Comparison of ENCODE assay signal across 17 cellular contexts in the genomic region with DNA sequence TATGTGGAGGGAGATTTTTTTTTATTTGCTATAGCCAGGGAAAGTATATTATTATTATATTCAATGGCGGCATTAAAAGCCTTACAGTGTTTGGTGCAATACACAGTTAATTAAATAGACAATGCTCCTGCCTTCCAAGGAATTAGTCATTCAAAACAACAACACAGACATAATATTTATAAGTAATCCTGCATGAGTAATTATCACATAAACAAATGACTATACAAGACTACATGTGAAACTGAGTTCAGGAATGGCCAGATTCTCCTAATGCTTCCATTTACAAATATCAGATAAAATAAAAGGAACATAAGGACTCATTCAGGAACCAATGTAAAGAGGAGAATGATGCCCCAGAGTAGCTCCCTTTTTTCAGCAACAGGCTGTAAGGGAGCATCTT. TPM values are rescaled to one million over a fixed set of nuclear protein-coding genes. Genes with fewer than 3 reads are reported as not detected.
A peak's percentile ranks its signal among the peaks of the same experiment; 100 is the strongest.
DNase-seq lines count a peak whose midpoint lies in the region; ATAC-seq and TF ChIP-seq lines count a peak whose summit lies in the region.
"Had no signal": no experiment of that assay in that cellular context is flagged by ENCODE, and none has a peak within 500 bp of the region (broad histone marks: within the 10 kb centered on the region; RNA-seq: fewer than 3 reads in every experiment).

No MANE protein-coding gene starts in this region.

- TF ChIP-seq POLR2A in IMR-90 (IDR thresholded peaks at IDR 0.05; ENCODE audit: low read depth, low read length) = no peak

- H2AK5ac ChIP-seq in IMR-90 (ENCODE audit: low read depth, low read length) (no peak overlapping the region), mesenchymal stem cell (ENCODE audit: low read length, severe bottlenecking) (no peak overlapping the region)

- in situ Hi-C loops in IMR-90 (cut with MboI; ENCODE audit: low sequenced_read_pairs) = no loop called here

- H3K27me3 Mint-ChIP-seq in CD4-positive, alpha-beta T cell = no peaks in the 10 kb centered on the region

- TF ChIP-seq RAD21 in IMR-90 (IDR thresholded peaks at IDR 0.05; ENCODE audit: low read length) = no peak

- no peak overlapping the region for H3K27ac ChIP-seq in IMR-90 (ENCODE audit: insufficient read depth, low read length)
- H3K27ac ChIP-seq in mesenchymal stem cell (ENCODE audit: low read length, poor library complexity, severe bottlenecking) = no peak overlapping the region
- H3K27ac ChIP-seq in CD4-positive, alpha-beta T cell (ENCODE audit: low read depth, low read length) = no peak overlapping the region
- H3K27ac ChIP-seq: C4-2B had no signal

- no peak overlapping the region for H3K4ac ChIP-seq in IMR-90 (ENCODE audit: low read depth, low read length)
- H3K4ac ChIP-seq in mesenchymal stem cell (ENCODE audit: low read depth in 1 of 2, low read length in 2 of 2) = no peak overlapping the region

- TF ChIP-seq CTCF in IMR-90 (conservative IDR thresholded peaks at IDR 0.05; ENCODE audit: low read depth, low read length) = no peak
- no peak for TF ChIP-seq CTCF in epithelial cell of esophagus (IDR thresholded peaks at IDR 0.05; ENCODE audit: insufficient read depth, low read depth, low read length, missing control alignments)
- TF ChIP-seq CTCF in CD4-positive, alpha-beta T cell (IDR thresholded peaks at IDR 0.05) = no peak

- no peak overlapping the region for H2AK9ac ChIP-seq in IMR-90 (replicated peaks; ENCODE audit: low read depth, low read length, poor library complexity)

- CTCF ChIA-PET in IMR-90 (lab: Yijun Ruan, JAX) = no interaction called here
- CTCF ChIA-PET in CD4-positive, alpha-beta T cell (lab: Charles Lee) = no interaction called here

- peak overlapping the region; percentile 75; the same call in 1 of the 2 replicates for H3K4me2 ChIP-seq in IMR-90 (ENCODE audit: low read depth, low read length)
- H3K4me2 ChIP-seq in mesenchymal stem cell (ENCODE audit: low read length, poor library complexity, severe bottlenecking) = no peak overlapping the region

- H3K36me3 ChIP-seq in IMR-90 (ENCODE audit: control insufficient read depth, insufficient read depth, low read length) (no peaks in the 10 kb centered on the region), mesenchymal stem cell (ENCODE audit: control insufficient read depth in 1 of 2, insufficient read depth in 2 of 2, low read depth in 1 of 2, low read length in 2 of 2) (no peaks in the 10 kb centered on the region)
- H3K36me3 ChIP-seq: BE2C had no signal

- H4K91ac ChIP-seq in IMR-90 (ENCODE audit: insufficient read depth, low read depth, low read length) = no peak overlapping the region
- H4K91ac ChIP-seq in mesenchymal stem cell (ENCODE audit: low read length) = no peak overlapping the region

- H4K8ac ChIP-seq in IMR-90 (ENCODE audit: low read depth in 2 of 2, low read length in 2 of 2) (no peak overlapping the region), mesenchymal stem cell (ENCODE audit: low read length) (no peak overlapping the region)

- H3K4me1 ChIP-seq in IMR-90 (ENCODE audit: control insufficient read depth, insufficient read depth, low read length) (peaks cover 10% of the 10 kb centered on the region), mesenchymal stem cell (ENCODE audit: control insufficient read depth, insufficient read depth, low read depth, low read length) (no peaks in the 10 kb centered on the region)
- H3K4me1 ChIP-seq: BE2C, Caco-2 had no signal

- BruUV-seq in IMR-90 (replicated peaks; lab: Mats Ljungman, UMichigan) = no TSS peak

- no peaks in the 10 kb centered on the region for H3K4me1 Mint-ChIP-seq in CD4-positive, alpha-beta T cell (ENCODE audit: low read depth)

- no peak overlapping the region for H2BK15ac ChIP-seq in IMR-90 (ENCODE audit: low read depth, low read length)
- no peak overlapping the region for H2BK15ac ChIP-seq in mesenchymal stem cell (ENCODE audit: low read depth, poor library complexity, severe bottlenecking)

- H3K23ac ChIP-seq in IMR-90 (ENCODE audit: low read depth, low read length) (no peak overlapping the region), mesenchymal stem cell (ENCODE audit: low read length in 2 of 2) (no peak overlapping the region)

- H3K9ac ChIP-seq in IMR-90 (ENCODE audit: low read depth, low read length) = no peak overlapping the region
- H3K9ac ChIP-seq in mesenchymal stem cell (ENCODE audit: low read length) = no peak overlapping the region

- H3K4me3 ChIP-seq in IMR-90 (ENCODE audit: insufficient read depth, low read depth, low read length) = no peak overlapping the region
- no peak overlapping the region for H3K4me3 ChIP-seq in epithelial cell of esophagus (ENCODE audit: low read length)
- no peak overlapping the region for H3K4me3 ChIP-seq in mesenchymal stem cell (ENCODE audit: insufficient read depth in 1 of 2, low read depth in 1 of 2, low read length in 2 of 2)
- H3K4me3 ChIP-seq: GM12878, K562 had no signal

- H3K9me1 ChIP-seq in IMR-90 (ENCODE audit: insufficient read depth, low read length) = peaks cover 9% of the 10 kb centered on the region; the same call in 1 of the 2 replicates

- no peak overlapping the region for H3K14ac ChIP-seq in IMR-90 (replicated peaks; ENCODE audit: low read depth, low read length)
- no peak overlapping the region for H3K14ac ChIP-seq in mesenchymal stem cell (ENCODE audit: low read length in 2 of 2)

- H3K56ac ChIP-seq in IMR-90 (ENCODE audit: extremely low read depth, insufficient read depth, low read length) = no peak overlapping the region

- no peak overlapping the region for H3K27ac Mint-ChIP-seq in CD4-positive, alpha-beta T cell
- H3K27ac Mint-ChIP-seq: CD8-positive, alpha-beta T cell; H9; HFFc6 had no signal

- no peaks in the 10 kb centered on the region for H3K9me3 ChIP-seq in IMR-90 (ENCODE audit: control insufficient read depth, insufficient read depth, low read length)
- no peaks in the 10 kb centered on the region for H3K9me3 ChIP-seq in mesenchymal stem cell (ENCODE audit: control insufficient read depth, low read length)
- no peaks in the 10 kb centered on the region for H3K9me3 ChIP-seq in CD4-positive, alpha-beta T cell (ENCODE audit: control insufficient read depth, low read length)
- H3K9me3 ChIP-seq: BE2C, Caco-2 had no signal

- no peak overlapping the region for H3K18ac ChIP-seq in IMR-90 (ENCODE audit: low read depth, low read length)
- H3K18ac ChIP-seq in mesenchymal stem cell (ENCODE audit: low read depth in 1 of 2, low read length in 2 of 2) = no peak overlapping the region

- H2BK5ac ChIP-seq in IMR-90 (ENCODE audit: low read depth, low read length, poor library complexity, severe bottlenecking) = peak overlapping the region; percentile 18
- H2BK5ac ChIP-seq in mesenchymal stem cell (ENCODE audit: low read depth, low read length, poor library complexity, severe bottlenecking) = no peak overlapping the region

- POLR2A ChIA-PET in IMR-90 (lab: Charles Lee; ENCODE audit: unreplicated experiment) = no interaction called here
- POLR2A ChIA-PET in CD4-positive, alpha-beta T cell (lab: Charles Lee) = no interaction called here

- ATAC-seq in IMR-90 (ENCODE audit: low read depth) = peak; percentile 54
- no peak for ATAC-seq in CD4-positive, alpha-beta T cell (ENCODE audit: poor library complexity)
- ATAC-seq: CD8-positive, alpha-beta T cell; GM12878; K562 had no signal

- no CpG with 5 or more reads among the region's 1 CpG for WGBS in IMR-90 (ENCODE audit: extremely low coverage in 2 of 2, insufficient read length in 1 of 2), 2 experiments
- WGBS in mesenchymal stem cell = no CpG with 5 or more reads among the region's 1 CpG

- no peak overlapping the region for H2BK20ac ChIP-seq in IMR-90 (ENCODE audit: low read depth, low read length)

- H2BK120ac ChIP-seq in IMR-90 (ENCODE audit: low read depth, low read length) (no peak overlapping the region; the same call in 1 of the 2 replicates), mesenchymal stem cell (ENCODE audit: low read depth, low read length) (no peak overlapping the region)

- H4K5ac ChIP-seq in IMR-90 (ENCODE audit: low read depth, low read length) = no peak overlapping the region

- DNase-seq in AG08396 (ENCODE audit: low spot score) (peak; percentile 44), IMR-90 (peak; percentile 80), epithelial cell of esophagus (ENCODE audit: low read depth) (peak; percentile 57), mesenchymal stem cell (peak; percentile 87), COR-L47 (lab: John Stamatoyannopoulos, UW) (no peak), mesenteric fat pad (ENCODE audit: low spot score) (no peak)
- DNase-seq in CD4-positive, alpha-beta T cell = no peak
- DNase-seq: 8988T; ACHN; BE2C; Caco-2; CD8-positive, alpha-beta T cell; H9; HFFc6 had no signal

- no peaks in the 10 kb centered on the region for H4K20me1 ChIP-seq in IMR-90 (ENCODE audit: insufficient read depth, low read length)

- H3K36me3 Mint-ChIP-seq in CD4-positive, alpha-beta T cell (ENCODE audit: low read depth) = no peaks in the 10 kb centered on the region
- H3K36me3 Mint-ChIP-seq: CD8-positive, alpha-beta T cell had no signal

- H3K79me1 ChIP-seq in IMR-90 (ENCODE audit: low read depth in 1 of 2, low read length in 2 of 2) (0 out of 4 replicates have a peak, but pooled peaks cover 0 to 4% of the 10 kb centered on the region in 2 experiments), mesenchymal stem cell (replicated peaks; ENCODE audit: low read length, poor library complexity, severe bottlenecking) (no peaks in the 10 kb centered on the region)

- no peaks in the 10 kb centered on the region for H3K9me3 Mint-ChIP-seq in CD4-positive, alpha-beta T cell
- H3K9me3 Mint-ChIP-seq: CD8-positive, alpha-beta T cell; H9; HFFc6 had no signal

- no peak overlapping the region for H3K4me3 Mint-ChIP-seq in CD4-positive, alpha-beta T cell
- H3K4me3 Mint-ChIP-seq: CD8-positive, alpha-beta T cell; H9; HFFc6 had no signal

- no peak overlapping the region for H2BK12ac ChIP-seq in mesenchymal stem cell (ENCODE audit: low read length in 2 of 2)

- dilution Hi-C loops in IMR-90 (cut with HindIII; ENCODE audit: low sequenced_read_pairs, unreplicated experiment) = no loop called here

- H3K27me3 ChIP-seq in IMR-90 (ENCODE audit: control insufficient read depth, insufficient read depth, low read length) (no peaks in the 10 kb centered on the region), mesenchymal stem cell (ENCODE audit: control insufficient read depth in 1 of 2, insufficient read depth in 1 of 2, low read length in 2 of 2) (no peaks in the 10 kb centered on the region)
- H3K27me3 ChIP-seq in CD4-positive, alpha-beta T cell (ENCODE audit: control insufficient read depth, insufficient read depth, low read length) = no peaks in the 10 kb centered on the region
- H3K27me3 ChIP-seq: BE2C had no signal

- H2AFZ ChIP-seq in IMR-90 (replicated peaks; ENCODE audit: low read length, poor library complexity) (no peak overlapping the region), mesenchymal stem cell (ENCODE audit: low read depth, low read length) (no peak overlapping the region)

- intact Hi-C loops in IMR-90 (cut with micrococcal nuclease) = no loop called here
- intact Hi-C loops in CD4-positive, alpha-beta T cell (cut with DNase I, micrococcal nuclease) = no loop called here

RNA-seq across cellular contexts. Expression of a gene that starts 10.7 kb away (rescaled TPM):
- total RNA-seq in IMR-90 (2012; rRNA removed) (26.1 and 39.3 TPM in 2 replicates), mesenteric fat pad (37.0 TPM)
- 5.1 and 5.4 TPM in 2 replicates for polyA plus RNA-seq in IMR-90 (2012; rRNA removed)
- 2.0 and 7.1 TPM in 2 replicates for polyA plus RNA-seq in IMR-90 (2012; cell fraction: cytosol; rRNA removed)
- 1.6 and 13.7 TPM in 2 replicates for polyA plus RNA-seq in IMR-90 (2012; cell fraction: nucleus; rRNA removed; ENCODE audit: low replicate concordance)
- 8.8 TPM for polyA plus RNA-seq in mesenchymal stem cell (2013, experiment 1 of 2)
- polyA plus RNA-seq in mesenchymal stem cell (2013, experiment 2 of 2) = 8.1 TPM
- total RNA-seq in CD4-positive, alpha-beta T cell = 10 to 100 TPM; 38.0 to 40.4 TPM

Comparison
In these comparisons a context has a peak if more than half of its experiments do, and no peak if none do; other contexts are left out.
1. DNase-seq: peak in AG08396 (single experiment), IMR-90 (single experiment), epithelial cell of esophagus (single experiment) and mesenchymal stem cell (single experiment); none in CD4-positive, alpha-beta T cell (0 of 10), COR-L47 (single experiment) and mesenteric fat pad (single experiment).